ENCODE assay signal across 18 cellular contexts in genomic region chr1:55555971-55556370, GRCh38.
DNase-seq lines count a peak whose midpoint lies in the region; TF ChIP-seq lines count a peak whose summit lies in the region.
"Had no signal": no experiment of that assay in that cellular context is flagged by ENCODE, and none has a peak within 500 bp of the region (broad histone marks: within the 10 kb centered on the region; RNA-seq: fewer than 3 reads in every experiment).

No MANE protein-coding gene starts in this region.

- H3K4me1 ChIP-seq in transverse colon: no peaks in the 10 kb centered on the region

- H3K9me3 Mint-ChIP-seq in glutamatergic neuron (ENCODE audit: unreplicated experiment): peaks cover 2% of the 10 kb centered on the region
- H3K9me3 Mint-ChIP-seq in nephron progenitor cell: no peaks in the 10 kb centered on the region

- peak overlapping the region; percentile 24 for H3K27ac Mint-ChIP-seq in glutamatergic neuron (ENCODE audit: unreplicated experiment)
- H3K27ac Mint-ChIP-seq in nephron progenitor cell: no peak overlapping the region
- H3K27ac Mint-ChIP-seq: CD14-positive monocyte, IgD-negative memory B cell had no signal

- H3K36me3 ChIP-seq in transverse colon: no peaks in the 10 kb centered on the region

- H3K4me3 Mint-ChIP-seq in glutamatergic neuron (ENCODE audit: unreplicated experiment) (no peak overlapping the region), nephron progenitor cell (no peak overlapping the region)
- H3K4me3 Mint-ChIP-seq: CD14-positive monocyte, IgD-negative memory B cell had no signal

- H3K4me1 Mint-ChIP-seq in glutamatergic neuron (ENCODE audit: low read depth, unreplicated experiment) (peaks cover 11% of the 10 kb centered on the region), nephron progenitor cell (peaks cover 50% of the 10 kb centered on the region)
- H3K4me1 Mint-ChIP-seq: CD14-positive monocyte, IgD-negative memory B cell had no signal

- H3K27ac ChIP-seq in transverse colon: no peak overlapping the region

- TF ChIP-seq CTCF in glutamatergic neuron (IDR thresholded peaks at IDR 0.05; ENCODE audit: partially characterized antibody, unreplicated experiment) (no peak), nephron progenitor cell (IDR thresholded peaks at IDR 0.05) (no peak), transverse colon (IDR thresholded peaks at IDR 0.05) (no peak)

- H3K27me3 Mint-ChIP-seq in glutamatergic neuron (ENCODE audit: unreplicated experiment) (peaks cover 4% of the 10 kb centered on the region), nephron progenitor cell (ENCODE audit: low read depth, poor library complexity) (peaks cover 5% of the 10 kb centered on the region)

- TF ChIP-seq POLR2A in transverse colon (IDR thresholded peaks at IDR 0.05): no peak

- no peaks in the 10 kb centered on the region for H3K9me3 ChIP-seq in transverse colon

- peaks cover 1% of the 10 kb centered on the region for H3K36me3 Mint-ChIP-seq in glutamatergic neuron (ENCODE audit: unreplicated experiment)
- no peaks in the 10 kb centered on the region for H3K36me3 Mint-ChIP-seq in nephron progenitor cell (ENCODE audit: low read depth)
- H3K36me3 Mint-ChIP-seq: CD14-positive monocyte, IgD-negative memory B cell had no signal

- no peak overlapping the region for H3K4me3 ChIP-seq in transverse colon

- DNase-seq in NCI-H82 (lab: John Stamatoyannopoulos, UW) (peak; percentile 52), NCI-H82 treated with DMSO at 0.1 percent for 48 hours (lab: John Stamatoyannopoulos, UW; ENCODE audit: unreplicated experiment) (no peak), NCI-H1694 treated with DMSO at 0.1 percent for 48 hours (lab: John Stamatoyannopoulos, UW) (peak; percentile 92), glutamatergic neuron (no peak), nephron progenitor cell (peak; percentile 5), cerebellar nuclear complex (lab: John Stamatoyannopoulos, UW) (no peak), NCI-H187 (lab: John Stamatoyannopoulos, UW) (no peak), transverse colon (no peak)
- DNase-seq: 8988T, GDM1, H7, Karpas-422, NCI-H1436 treated with DMSO at 0.1 percent for 48 hours, PC-3, RPMI8226, SHP77 treated with DMSO at 0.1 percent for 48 hours had no signal

- in situ Hi-C loops in transverse colon (cut with MboI; ENCODE audit: low pct_ligation_motif_present in 1 of 4, low pct_unique_long_range_greater_than_20kb in 1 of 4, low sequenced_read_pairs in 3 of 4): no loop called here

- no peaks in the 10 kb centered on the region for H3K27me3 ChIP-seq in transverse colon

- 87 to 89% methylated on average over 3 to 8 of the region's 8 CpGs for WGBS in transverse colon (ENCODE audit: low coverage in 1 of 2), 2 donors

- intact Hi-C loops in transverse colon (cut with DNase I; ENCODE audit: low total_unique reads): no loop called here

- TF ChIP-seq EP300 in transverse colon (IDR thresholded peaks at IDR 0.05; ENCODE audit: low read depth): no peak

Comparison
In these comparisons a context has a peak if more than half of its experiments do, and no peak if none do; other contexts are left out.
1. DNase-seq: peak in NCI-H82 (single experiment), NCI-H1694 treated with DMSO at 0.1 percent for 48 hours (single experiment) and nephron progenitor cell (single experiment); none in NCI-H82 treated with DMSO at 0.1 percent for 48 hours (single experiment), glutamatergic neuron (single experiment), cerebellar nuclear complex (0 of 2), NCI-H187 (0 of 2) and transverse colon (single experiment).